In genomic region chr17:16991349-16992009, GRCh38 we compare ENCODE assay signal across 8 cellular contexts. TPM values are rescaled to one million over a fixed set of nuclear protein-coding genes. Genes with fewer than 3 reads are reported as not detected.
DNase-seq lines count a peak whose midpoint lies in the region; ATAC-seq and TF ChIP-seq lines count a peak whose summit lies in the region.

No MANE protein-coding gene starts in this region.

- TF ChIP-seq CTCF in HCT116 (IDR thresholded peaks at IDR 0.05 in 2 of 3, conservative IDR thresholded peaks at IDR 0.05 in 1 of 3; ENCODE audit: borderline replicate concordance in 1 of 3, insufficient read depth in 1 of 3, low read depth in 2 of 3, low read length in 2 of 3): peak; percentile 84 to 92 (median 87)
- peak; percentile 71 to 88 (median 78) for TF ChIP-seq CTCF in Peyer's patch (IDR thresholded peaks at IDR 0.05)
- TF ChIP-seq CTCF in fibroblast of lung (conservative IDR thresholded peaks at IDR 0.05 in 1 of 2, IDR thresholded peaks at IDR 0.05 in 1 of 2; ENCODE audit: low read depth in 1 of 2, low read length in 2 of 2): peak; percentile 65 to 79
- TF ChIP-seq CTCF in nephron progenitor cell (IDR thresholded peaks at IDR 0.05): peak; percentile 81

- peak; percentile 75 for TF ChIP-seq RAD21 in HCT116 (IDR thresholded peaks at IDR 0.05; ENCODE audit: low read depth)

- H3K4me1 ChIP-seq in BLaER1 treated with 17β-estradiol and CSF1 and Interleukin-3, amounts not matched to agents 10 nM and 100 nM: peaks cover 48 to 54% (median 52%) of the 10 kb centered on the region in 10 experiments
- H3K4me1 ChIP-seq in HCT116 (ENCODE audit: control insufficient read depth in 1 of 2, insufficient read depth in 2 of 2, low read length in 2 of 2) (peaks cover 11 to 45% of the 10 kb centered on the region in 2 experiments), Peyer's patch (peaks cover 0 to 28% (median 21%) of the 10 kb centered on the region in 4 donors), fibroblast of lung (ENCODE audit: control insufficient read depth, extremely low read depth, insufficient read depth, low read length) (peaks cover 9% of the 10 kb centered on the region)

- H3K4me2 ChIP-seq in BLaER1 treated with 17β-estradiol and CSF1 and Interleukin-3, amounts not matched to agents 10 nM and 100 nM: peak overlapping the region; percentile 11 to 96 (median 30); a peak in 14 of 22 replicates
- H3K4me2 ChIP-seq in HCT116 (ENCODE audit: low read length): peak overlapping the region; percentile 54
- H3K4me2 ChIP-seq in fibroblast of lung (ENCODE audit: extremely low read depth, insufficient read depth, low read length): no peak overlapping the region

- no peaks in the 10 kb centered on the region for H3K36me3 ChIP-seq in BLaER1 treated with 17β-estradiol and CSF1 and Interleukin-3, amounts not matched to agents 10 nM and 100 nM
- H3K36me3 ChIP-seq in HCT116 (ENCODE audit: control insufficient read depth in 1 of 2, insufficient read depth in 2 of 2, low read length in 2 of 2): no peaks in the 10 kb centered on the region
- no peaks in the 10 kb centered on the region for H3K36me3 ChIP-seq in Peyer's patch
- no peaks in the 10 kb centered on the region for H3K36me3 ChIP-seq in fibroblast of lung (ENCODE audit: control insufficient read depth, insufficient read depth, low read length)

- POLR2A ChIA-PET in HCT116 (lab: Charles Lee): interaction anchor here (0.8 kb wide), 2 partner anchors 9 to 75 kb away, joined by 3 read pairs; no protein-coding TSS in a partner anchor

- peak; percentile 57 for DNase-seq in HCT116 (ENCODE audit: low read depth, low spot score)
- DNase-seq in Peyer's patch: peak; percentile 89 to 96 (median 91)
- peak; percentile 87 to 88 for DNase-seq in activated T-cell treated with anti-CD3 and anti-CD28 coated beads, Interleukin-2, amount 50 U/mL, for 48 hours
- DNase-seq in fibroblast of lung (ENCODE audit: low read depth in 2 of 2): peak; percentile 59 to 63
- DNase-seq in nephron progenitor cell: peak; percentile 88
- DNase-seq in stimulated activated naive CD8-positive, alpha-beta T cell treated with anti-CD3 and anti-CD28 coated beads, Interleukin-15, Interleukin-2, amounts not matched to agents 100 U/mL and 50 U/mL, for 24 hours: peak; percentile 88

- RAD21 ChIA-PET in HCT116 (lab: Charles Lee; ENCODE audit: low non-redundant PET in 1 of 2, low total read pairs in 2 of 2, uncharacterized antibody in 2 of 2, unreplicated experiment in 2 of 2): interaction anchor here (0.8 to 1.2 kb wide), 2 partner anchors 75 to 1572 kb away, joined by 3 to 6 read pairs; no protein-coding TSS in a partner anchor

- no peak overlapping the region for H3K27ac ChIP-seq in BLaER1 treated with 17β-estradiol and CSF1 and Interleukin-3, amounts not matched to agents 10 nM and 100 nM
- H3K27ac ChIP-seq in HCT116 (ENCODE audit: low read depth, low read length) (no peak overlapping the region; the same call in 1 of the 2 replicates), Peyer's patch (peak overlapping the region in 1 of 4 donors; percentile 85), fibroblast of lung (ENCODE audit: insufficient read depth, low read length) (no peak overlapping the region)

- peaks cover 0 to 8% (median 0%) of the 10 kb centered on the region in 11 experiments; a peak in 1 of 22 replicates for H4K20me1 ChIP-seq in BLaER1 treated with 17β-estradiol and CSF1 and Interleukin-3, amounts not matched to agents 10 nM and 100 nM
- H4K20me1 ChIP-seq in HCT116 (ENCODE audit: insufficient read depth): no peaks in the 10 kb centered on the region
- no peaks in the 10 kb centered on the region for H4K20me1 ChIP-seq in fibroblast of lung (ENCODE audit: control insufficient read depth, extremely low read depth, insufficient read depth, low read length)

- CTCF ChIA-PET in HCT116 (lab: Charles Lee): interaction anchor here (0.6 to 2.3 kb wide), 13 partner anchors 9 to 1578 kb away, joined by 3 to 15 read pairs (median 4); partner anchors contain the start of gene MPRIP

- H3K9ac ChIP-seq in BLaER1 treated with 17β-estradiol and CSF1 and Interleukin-3, amounts not matched to agents 10 nM and 100 nM: no peak overlapping the region
- H3K9ac ChIP-seq in HCT116 (ENCODE audit: low read length): peak overlapping the region; percentile 43
- H3K9ac ChIP-seq in fibroblast of lung (ENCODE audit: insufficient read depth, low read length): no peak overlapping the region

- peaks cover 11% of the 10 kb centered on the region for H3K27me3 Mint-ChIP-seq in nephron progenitor cell (ENCODE audit: low read depth, poor library complexity)

- peaks cover 9% of the 10 kb centered on the region for H3K4me1 Mint-ChIP-seq in nephron progenitor cell

- ATAC-seq in HCT116: peak; percentile 88
- ATAC-seq in stimulated activated naive CD8-positive, alpha-beta T cell treated with anti-CD3 and anti-CD28 coated beads, Interleukin-15, Interleukin-2, amounts not matched to agents 100 U/mL and 50 U/mL, for 24 hours: peak; percentile 42
- no peak for ATAC-seq in HG03095 (IDR thresholded peaks at IDR 0.05; ENCODE audit: unreplicated experiment)

- no peaks in the 10 kb centered on the region for H3K36me3 Mint-ChIP-seq in nephron progenitor cell (ENCODE audit: low read depth)

- H3K79me2 ChIP-seq in HCT116 (ENCODE audit: insufficient read depth, low read length) (no peaks in the 10 kb centered on the region), fibroblast of lung (ENCODE audit: control insufficient read depth, insufficient read depth, low read length) (no peaks in the 10 kb centered on the region)

- no peaks in the 10 kb centered on the region for H3K9me3 ChIP-seq in BLaER1 treated with 17β-estradiol and CSF1 and Interleukin-3, amounts not matched to agents 10 nM and 100 nM (replicated peaks in 1 of 11)
- H3K9me3 ChIP-seq in HCT116 (ENCODE audit: control insufficient read depth in 1 of 2, insufficient read depth in 1 of 2, low read depth in 1 of 2, low read length in 2 of 2): no peaks in the 10 kb centered on the region
- no peaks in the 10 kb centered on the region for H3K9me3 ChIP-seq in Peyer's patch
- no peaks in the 10 kb centered on the region for H3K9me3 ChIP-seq in fibroblast of lung (ENCODE audit: control insufficient read depth, insufficient read depth, low read depth, low read length)

- intact Hi-C loops in HCT116 (cut with micrococcal nuclease): loop anchor here (5.0 kb wide), 1 partner anchor 69 kb away; no protein-coding TSS in a partner anchor

- no peaks in the 10 kb centered on the region for H3K27me3 ChIP-seq in BLaER1 treated with 17β-estradiol and CSF1 and Interleukin-3, amounts not matched to agents 10 nM and 100 nM
- H3K27me3 ChIP-seq in HCT116 (ENCODE audit: insufficient read depth, low read length) (no peaks in the 10 kb centered on the region), Peyer's patch (no peaks in the 10 kb centered on the region), fibroblast of lung (ENCODE audit: control insufficient read depth, insufficient read depth, low read length) (no peaks in the 10 kb centered on the region)

- no peaks in the 10 kb centered on the region for H3K9me3 Mint-ChIP-seq in nephron progenitor cell

- TF ChIP-seq POLR2A in HCT116 (IDR thresholded peaks at IDR 0.05; ENCODE audit: borderline replicate concordance, extremely low read depth, insufficient read depth, insufficient read length) (no peak), Peyer's patch (IDR thresholded peaks at IDR 0.05) (no peak)

- H2AFZ ChIP-seq in HCT116 (ENCODE audit: low read depth, low read length, poor library complexity, severe bottlenecking): peak overlapping the region; percentile 86
- no peak overlapping the region for H2AFZ ChIP-seq in fibroblast of lung (ENCODE audit: low read length)

- no peak overlapping the region for H3K4me3 ChIP-seq in BLaER1 treated with 17β-estradiol and CSF1 and Interleukin-3, amounts not matched to agents 10 nM and 100 nM
- H3K4me3 ChIP-seq in HCT116 (replicated peaks in 1 of 2; ENCODE audit: low read depth in 1 of 2, low read length in 2 of 2) (no peak overlapping the region; a peak in 1 of 4 replicates), Peyer's patch (no peak overlapping the region), fibroblast of lung (replicated peaks in 1 of 4; ENCODE audit: control extremely low read depth in 1 of 4, insufficient read depth in 1 of 4, low read depth in 3 of 4, low read length in 4 of 4) (no peak overlapping the region)

- no peak overlapping the region for H3K4me3 Mint-ChIP-seq in nephron progenitor cell

- no peaks in the 10 kb centered on the region for H3K9me2 ChIP-seq in HCT116 (ENCODE audit: insufficient read depth)

- no peak overlapping the region for H3K27ac Mint-ChIP-seq in nephron progenitor cell

- BruUV-seq in HCT116 (replicated peaks; lab: Mats Ljungman, UMichigan): no TSS peak

TF ChIP-seq in HCT116, 20 proteins besides CTCF, POLR2A, EP300 and RAD21:
- TF ChIP-seq SRF (IDR thresholded peaks at IDR 0.05; ENCODE audit: low read depth): no peak
- peak; percentile 70 for TF ChIP-seq YY1 (IDR thresholded peaks at IDR 0.05; ENCODE audit: extremely low read depth, insufficient replicate concordance, low read depth, low read length)
- peak; percentile 53; the same call in 1 of the 2 replicates for TF ChIP-seq EGR1 (IDR thresholded peaks at IDR 0.05; ENCODE audit: low read depth)
- TF ChIP-seq TCF7L2 (IDR thresholded peaks at IDR 0.05; ENCODE audit: borderline replicate concordance, extremely low read depth, insufficient read depth, insufficient read length): peak; percentile 46
- TF ChIP-seq, protein P1, sequence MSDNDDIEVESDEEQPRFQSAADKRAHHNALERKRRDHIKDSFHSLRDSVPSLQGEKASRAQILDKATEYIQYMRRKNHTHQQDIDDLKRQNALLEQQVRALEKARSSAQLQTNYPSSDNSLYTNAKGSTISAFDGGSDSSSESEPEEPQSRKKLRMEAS (IDR thresholded peaks at IDR 0.05): peak; percentile 69; the same call in 1 of the 2 replicates
- 0 out of 2 replicates have a peak, but pooled peaks have one; percentile 16 for TF ChIP-seq POLR2AphosphoS5 (IDR thresholded peaks at IDR 0.05; ENCODE audit: low read depth, low read length)
- TF ChIP-seq FOSL1 (IDR thresholded peaks at IDR 0.05; ENCODE audit: low read depth): no peak
- TF ChIP-seq SP1 (IDR thresholded peaks at IDR 0.05; ENCODE audit: low read depth): no peak

RNA-seq across cellular contexts. Expression of gene TNFRSF13B, which starts 19.6 kb away (rescaled TPM):
- not detected for total RNA-seq in HCT116 (2021; ENCODE audit: unreplicated experiment)
- polyA plus RNA-seq in HCT116 (2012): 0.06 TPM in 1 of 2 replicates, not detected in the other
- total RNA-seq in Peyer's patch: 10 to 100 TPM in 1 of 4 donors, 1 to 10 TPM in 1, not detected in 2; 3.2 to 86.6 TPM
- total RNA-seq in fibroblast of lung: not detected in 2 replicates
- polyA plus RNA-seq in fibroblast of lung: not detected in 2 replicates
- not detected in 2 replicates for polyA plus RNA-seq in fibroblast of lung (2012)
- polyA minus RNA-seq in fibroblast of lung (ENCODE audit: low replicate concordance): not detected in 2 replicates

RNA-seq across cellular contexts. Expression of gene MPRIP, which starts 50.8 kb away (rescaled TPM):
- total RNA-seq in HCT116 (2021; ENCODE audit: unreplicated experiment): 258 TPM
- polyA plus RNA-seq in HCT116 (2012): 131 and 153 TPM in 2 replicates
- total RNA-seq in Peyer's patch: 100 to 1,000 TPM; 141 to 305 (median 291) TPM
- total RNA-seq in fibroblast of lung: 67.3 and 104 TPM in 2 replicates
- 111 and 124 TPM in 2 replicates for polyA plus RNA-seq in fibroblast of lung
- polyA plus RNA-seq in fibroblast of lung (2012): 189 and 239 TPM in 2 replicates
- polyA minus RNA-seq in fibroblast of lung (ENCODE audit: low replicate concordance): 473 and 658 TPM in 2 replicates
